ENCODE assay signal across 12 cellular contexts in genomic region chr11:6526411-6527135, GRCh38. TPM values are rescaled to one million over a fixed set of nuclear protein-coding genes. Genes with fewer than 3 reads are reported as not detected.
DNase-seq lines count a peak whose midpoint lies in the region; ATAC-seq and FAIRE-seq lines count a peak whose summit lies in the region.
"Had no signal": no experiment of that assay in that cellular context is flagged by ENCODE, and none has a peak within 500 bp of the region (broad histone marks: within the 10 kb centered on the region; RNA-seq: fewer than 3 reads in every experiment).

No MANE protein-coding gene starts in this region.

- FAIRE-seq in small intestine (lab: Jason Lieb, UNC) (no peak), RCC 7860 (lab: Jason Lieb, UNC) (no peak)

- no peaks in the 10 kb centered on the region for H3K36me3 ChIP-seq in CD8-positive, alpha-beta memory T cell (ENCODE audit: insufficient read depth, low read length)
- H3K36me3 ChIP-seq in small intestine (ENCODE audit: control insufficient read depth in 2 of 2, insufficient read depth in 2 of 2, low read length in 2 of 2): no peaks in the 10 kb centered on the region
- H3K36me3 ChIP-seq: WERI-Rb-1 had no signal

- H3K4me3 ChIP-seq in CD8-positive, alpha-beta memory T cell (ENCODE audit: low read length): no peak overlapping the region
- no peak overlapping the region for H3K4me3 ChIP-seq in small intestine (ENCODE audit: low read depth in 1 of 2, low read length in 2 of 2)

- POLR2A ChIA-PET in CD8-positive, alpha-beta memory T cell (lab: Charles Lee): no interaction called here

- H3K27me3 ChIP-seq in CD8-positive, alpha-beta memory T cell (ENCODE audit: insufficient read depth, low read length, poor library complexity, severe bottlenecking): no peaks in the 10 kb centered on the region
- H3K27me3 ChIP-seq in small intestine (ENCODE audit: control insufficient read depth in 2 of 2, insufficient read depth in 2 of 2, low read length in 2 of 2): no peaks in the 10 kb centered on the region

- CTCF ChIA-PET in CD8-positive, alpha-beta memory T cell (lab: Charles Lee): interaction anchor here (1.1 kb wide), 1 partner anchor 156 kb away, joined by 3 read pairs; the partner anchor contains the start of gene MRPL17

- peak overlapping the region in 7 of 8 donors; percentile 1 to 93 (median 78) for H3K27ac Mint-ChIP-seq in CD8-positive, alpha-beta memory T cell
- H3K27ac Mint-ChIP-seq in effector memory CD8-positive, alpha-beta T cell: peak overlapping the region; percentile 41 to 80

- peaks cover 3 to 38% (median 9%) of the 10 kb centered on the region in 3 donors for H3K36me3 Mint-ChIP-seq in CD8-positive, alpha-beta memory T cell
- H3K36me3 Mint-ChIP-seq in effector memory CD8-positive, alpha-beta T cell (ENCODE audit: insufficient read depth): no peaks in the 10 kb centered on the region

- H3K4me1 ChIP-seq in CD8-positive, alpha-beta memory T cell (ENCODE audit: insufficient read depth, low read length): peaks cover 9% of the 10 kb centered on the region
- H3K4me1 ChIP-seq in small intestine (ENCODE audit: control insufficient read depth in 2 of 2, insufficient read depth in 1 of 2, low read depth in 1 of 2, low read length in 1 of 2): no peaks in the 10 kb centered on the region

- peak; percentile 69 for ATAC-seq in GM19455 (IDR thresholded peaks at IDR 0.05; ENCODE audit: unreplicated experiment)
- peak; percentile 68 for ATAC-seq in HG03571 (IDR thresholded peaks at IDR 0.05; ENCODE audit: unreplicated experiment)
- ATAC-seq in effector memory CD8-positive, alpha-beta T cell (replicated peaks): no peak
- ATAC-seq: right cardiac atrium had no signal

- no peak overlapping the region for H3K27ac ChIP-seq in CD8-positive, alpha-beta memory T cell (ENCODE audit: low read depth, low read length)
- no peak overlapping the region for H3K27ac ChIP-seq in small intestine (ENCODE audit: low read depth in 1 of 2, low read length in 1 of 2)
- H3K27ac ChIP-seq: WERI-Rb-1 had no signal

- no peaks in the 10 kb centered on the region for H3K9me3 ChIP-seq in CD8-positive, alpha-beta memory T cell (ENCODE audit: low read length)
- no peaks in the 10 kb centered on the region for H3K9me3 ChIP-seq in small intestine (ENCODE audit: control insufficient read depth, low read depth)

- DNase-seq in CD8-positive, alpha-beta memory T cell: no peak
- no peak for DNase-seq in effector memory CD8-positive, alpha-beta T cell
- DNase-seq in small intestine (no peak), RCC 7860 (ENCODE audit: low spot score) (no peak), NCI-H128 (lab: John Stamatoyannopoulos, UW; ENCODE audit: unreplicated experiment) (no peak)
- DNase-seq in effector CD4-positive, alpha-beta T cell: no peak
- DNase-seq: NCI-H526 treated with DMSO at 0.1 percent for 48 hours, right cardiac atrium, SHP77 treated with DMSO at 0.1 percent for 48 hours, WERI-Rb-1 had no signal

- H3K4me3 Mint-ChIP-seq in CD8-positive, alpha-beta memory T cell: peak overlapping the region in 6 of 7 donors; percentile 9 to 77 (median 60)
- H3K4me3 Mint-ChIP-seq in effector memory CD8-positive, alpha-beta T cell: peak overlapping the region; percentile 13 to 37

- no peaks in the 10 kb centered on the region for H3K9me3 Mint-ChIP-seq in CD8-positive, alpha-beta memory T cell
- no peaks in the 10 kb centered on the region for H3K9me3 Mint-ChIP-seq in effector memory CD8-positive, alpha-beta T cell

- no peaks in the 10 kb centered on the region for H3K27me3 Mint-ChIP-seq in CD8-positive, alpha-beta memory T cell
- no peaks in the 10 kb centered on the region for H3K27me3 Mint-ChIP-seq in effector memory CD8-positive, alpha-beta T cell

- 81 to 87% (median 81%) methylated on average over 3 of the region's 3 CpGs for WGBS in small intestine, 3 donors

- H3K4me1 Mint-ChIP-seq in CD8-positive, alpha-beta memory T cell: peaks cover 12 to 18% (median 17%) of the 10 kb centered on the region in 3 donors
- H3K4me1 Mint-ChIP-seq in effector memory CD8-positive, alpha-beta T cell (ENCODE audit: low read depth in 2 of 2): peaks cover 9 to 11% of the 10 kb centered on the region in 2 donors

RNA-seq across cellular contexts. Expression of gene DNHD1, which starts 29.5 kb away (rescaled TPM):
- total RNA-seq in CD8-positive, alpha-beta memory T cell: 1 to 10 TPM; 8.0 to 9.2 TPM
- 1.9 TPM for polyA plus RNA-seq in CD8-positive, alpha-beta memory T cell
- 10 to 100 TPM in 1 of 3 donors, 1 to 10 TPM in 2; 4.0 to 10.5 (median 8.4) TPM for polyA plus RNA-seq in small intestine

RNA-seq across cellular contexts. Expression of gene TIMM10B, which starts 45.3 kb away (rescaled TPM):
- 10 to 100 TPM; 43.6 to 46.3 TPM for total RNA-seq in CD8-positive, alpha-beta memory T cell
- polyA plus RNA-seq in CD8-positive, alpha-beta memory T cell: 32.1 TPM
- 10 to 100 TPM; 15.9 to 29.0 (median 18.9) TPM for polyA plus RNA-seq in small intestine

RNA-seq across cellular contexts. Expression of gene ARFIP2, which starts 45.4 kb away (rescaled TPM):
- total RNA-seq in CD8-positive, alpha-beta memory T cell: 10 to 100 TPM; 46.9 to 47.5 TPM
- polyA plus RNA-seq in CD8-positive, alpha-beta memory T cell: 35.2 TPM
- polyA plus RNA-seq in small intestine: 10 to 100 TPM; 48.5 to 67.8 (median 60.4) TPM

RNA-seq across cellular contexts. Expression of gene TRIM3, which starts 52.8 kb away (rescaled TPM):
- total RNA-seq in CD8-positive, alpha-beta memory T cell: 1 to 10 TPM; 6.4 to 6.8 TPM
- polyA plus RNA-seq in CD8-positive, alpha-beta memory T cell: 2.4 TPM
- polyA plus RNA-seq in small intestine: 10 to 100 TPM; 11.0 to 96.4 (median 49.7) TPM
